8 cellular contexts compared by ENCODE assay signal in the genomic region with DNA sequence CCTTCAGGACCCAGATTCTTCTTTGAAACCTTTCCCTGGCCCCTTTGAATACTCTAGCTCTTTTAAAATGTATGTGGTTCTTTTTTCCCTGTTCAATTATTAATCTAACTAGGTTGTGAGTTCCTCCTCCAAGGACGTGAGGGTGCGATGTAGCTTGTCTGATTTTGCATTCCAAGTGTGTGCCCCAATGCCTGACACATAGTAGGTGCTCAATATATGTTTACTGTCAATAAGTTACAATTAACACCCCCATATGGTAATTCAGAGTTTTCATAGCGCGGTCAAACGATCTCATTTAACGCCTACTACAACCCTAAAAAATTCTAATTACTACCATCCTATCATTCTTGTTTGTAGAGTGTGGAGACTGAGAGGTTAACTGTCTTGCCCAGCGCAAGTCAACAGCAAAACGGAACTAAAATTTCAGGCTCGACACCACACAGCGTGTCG. TPM values are rescaled to one million over a fixed set of nuclear protein-coding genes. Genes with fewer than 3 reads are reported as not detected.
DNase-seq lines count a peak whose midpoint lies in the region; ATAC-seq and TF ChIP-seq lines count a peak whose summit lies in the region.

No MANE protein-coding gene starts in this region.

- H3K4me1 ChIP-seq in cardiac muscle cell (ENCODE audit: low read depth): peaks cover 26% of the 10 kb centered on the region
- peaks cover 1 to 14% of the 10 kb centered on the region in 2 donors for H3K4me1 ChIP-seq in lung (ENCODE audit: control insufficient read depth in 2 of 2, insufficient read depth in 2 of 2, low read length in 2 of 2)
- peaks cover 11% of the 10 kb centered on the region for H3K4me1 ChIP-seq in upper lobe of right lung

- H3K27me3 ChIP-seq in cardiac muscle cell: no peaks in the 10 kb centered on the region
- H3K27me3 ChIP-seq in lung (ENCODE audit: control insufficient read depth, insufficient read depth): no peaks in the 10 kb centered on the region
- H3K27me3 ChIP-seq in upper lobe of right lung: no peaks in the 10 kb centered on the region

- H3K36me3 ChIP-seq in cardiac muscle cell (no peaks in the 10 kb centered on the region), lung (ENCODE audit: control insufficient read depth in 2 of 2, insufficient read depth in 2 of 2, low read length in 2 of 2) (no peaks in the 10 kb centered on the region), upper lobe of right lung (no peaks in the 10 kb centered on the region)

- no peak for DNase-seq in cardiac muscle cell (ENCODE audit: low read depth in 1 of 2, low spot score in 1 of 2)
- no peak for DNase-seq in left ventricle myocardium superior
- DNase-seq in astrocyte of the spinal cord (ENCODE audit: low read depth, low spot score): no peak
- DNase-seq in lung (ENCODE audit: low spot score): no peak
- no peak for DNase-seq in upper lobe of right lung
- DNase-seq in SHP77 treated with DMSO at 0.1 percent for 48 hours (lab: John Stamatoyannopoulos, UW): no peak

- ATAC-seq in left ventricle myocardium superior (no peak), lung (ENCODE audit: insufficient read depth, low FRiP score) (no peak), upper lobe of right lung (no peak), HG03135 (IDR thresholded peaks at IDR 0.05; ENCODE audit: unreplicated experiment) (no peak), GM19452 (IDR thresholded peaks at IDR 0.05; ENCODE audit: unreplicated experiment) (no peak)

- no peak for TF ChIP-seq CTCF in cardiac muscle cell (IDR thresholded peaks at IDR 0.05; ENCODE audit: low read depth, low read length)
- TF ChIP-seq CTCF in astrocyte of the spinal cord (IDR thresholded peaks at IDR 0.05; ENCODE audit: low read depth, low read length): no peak
- no peak for TF ChIP-seq CTCF in lung (IDR thresholded peaks at IDR 0.05; ENCODE audit: control extremely low read depth, extremely low read depth)
- TF ChIP-seq CTCF in upper lobe of right lung (IDR thresholded peaks at IDR 0.05): no peak

- intact Hi-C loops in left ventricle myocardium superior (cut with micrococcal nuclease) (no loop called here), upper lobe of right lung (cut with DNase I) (no loop called here)

- in situ Hi-C loops in astrocyte of the spinal cord (cut with HindIII; ENCODE audit: low sequenced_read_pairs): no loop called here

- H3K4me3 ChIP-seq in cardiac muscle cell: peak overlapping the region; percentile 93
- H3K4me3 ChIP-seq in astrocyte of the spinal cord (ENCODE audit: low read depth, low read length): peak overlapping the region; percentile 88
- peak overlapping the region; percentile 8 for H3K4me3 ChIP-seq in lung
- H3K4me3 ChIP-seq in upper lobe of right lung: peak overlapping the region; percentile 93

- H3K27ac ChIP-seq in cardiac muscle cell (peak overlapping the region; percentile 32), lung (ENCODE audit: low read depth in 1 of 2, low read length in 1 of 2) (peak overlapping the region; percentile 34 to 71), upper lobe of right lung (peak overlapping the region; percentile 94)

- 12% methylated on average over 11 of the region's 11 CpGs for WGBS in lung, 2 donors

- H3K9me3 ChIP-seq in cardiac muscle cell (ENCODE audit: low read depth) (no peaks in the 10 kb centered on the region), lung (ENCODE audit: control insufficient read depth in 2 of 2, insufficient read depth in 1 of 2, low read length in 1 of 2) (no peaks in the 10 kb centered on the region), upper lobe of right lung (no peaks in the 10 kb centered on the region)

RNA-seq across cellular contexts. Expression of a gene that starts 0.5 kb away (rescaled TPM):
- total RNA-seq in cardiac muscle cell: 34.5 and 61.7 TPM in 2 replicates
- 23.9 and 45.9 TPM in 2 replicates for polyA plus RNA-seq in cardiac muscle cell
- 52.7 TPM for total RNA-seq in left ventricle myocardium superior
- 10 to 100 TPM; 36.7 to 49.3 TPM for total RNA-seq in lung
- polyA plus RNA-seq in lung: 1 to 10 TPM; 4.4 to 6.5 TPM
- total RNA-seq in upper lobe of right lung: 37.9 TPM

Comparison
In these comparisons a context has a peak if more than half of its experiments do, and no peak if none do; other contexts are left out.
1. H3K27ac ChIP-seq: peak in every context shown above with its lines; median percentile 94 in upper lobe of right lung; 52 in lung; 32 in cardiac muscle cell.
2. H3K4me3 ChIP-seq: peak in every context shown above with its lines; median percentile 93 in cardiac muscle cell; 93 in upper lobe of right lung; 88 in astrocyte of the spinal cord; 8 in lung.